In genomic region chrX:110420771-110421498, GRCh38 we compare ENCODE assay signal across 9 cellular contexts.
DNase-seq lines count a peak whose midpoint lies in the region; ATAC-seq and TF ChIP-seq lines count a peak whose summit lies in the region.
"Had no signal": no experiment of that assay in that cellular context is flagged by ENCODE, and none has a peak within 500 bp of the region (broad histone marks: within the 10 kb centered on the region; RNA-seq: fewer than 3 reads in every experiment).

No MANE protein-coding gene starts in this region.

- H3K4me3 ChIP-seq in NB4 (ENCODE audit: low read depth, low read length) = no peak overlapping the region
- peak overlapping the region; percentile 42 for H3K4me3 ChIP-seq in thoracic aorta
- H3K4me3 ChIP-seq: testis had no signal

- POLR2A ChIA-PET in naive thymus-derived CD8-positive, alpha-beta T cell (lab: Charles Lee) = no interaction called here

- no peaks in the 10 kb centered on the region for H3K27me3 ChIP-seq in thoracic aorta (replicated peaks; ENCODE audit: insufficient read depth)
- H3K27me3 ChIP-seq: testis had no signal

- no peak overlapping the region for H3K4me3 Mint-ChIP-seq in naive thymus-derived CD8-positive, alpha-beta T cell

- H3K4me1 ChIP-seq in thoracic aorta (ENCODE audit: control insufficient read depth in 1 of 2, low read depth in 2 of 2) = peaks cover 0 to 14% of the 10 kb centered on the region in 2 donors
- H3K4me1 ChIP-seq: testis had no signal

- no peak for DNase-seq in left cardiac atrium
- DNase-seq in Right ventricle myocardium inferior (ENCODE audit: missing footprints) = no peak
- DNase-seq in NB4 (ENCODE audit: low read depth) = peak; percentile 22
- DNase-seq in epidermal melanocyte (ENCODE audit: insufficient read length, low spot score) = peak; percentile 27
- DNase-seq in thoracic aorta (ENCODE audit: low spot score) = no peak
- no peak for DNase-seq in stimulated activated CD4-positive, alpha-beta T cell treated with anti-CD3 and anti-CD28 coated beads, Interleukin-4, amount 100 ng/mL, for 1 hour
- no peak for DNase-seq in naive thymus-derived CD8-positive, alpha-beta T cell
- no peak for DNase-seq in cerebellar cortex (ENCODE audit: low spot score)
- DNase-seq: testis had no signal

- H3K27me3 Mint-ChIP-seq in naive thymus-derived CD8-positive, alpha-beta T cell = peaks cover 0 to 2% (median 0%) of the 10 kb centered on the region in 5 donors

- no peaks in the 10 kb centered on the region for H3K36me3 ChIP-seq in thoracic aorta

- TF ChIP-seq CTCF in NB4 (IDR thresholded peaks at IDR 0.05; ENCODE audit: low read depth, low read length) (peak; percentile 34), thoracic aorta (IDR thresholded peaks at IDR 0.05) (no peak)

- no peak for TF ChIP-seq POLR2A in NB4 (IDR thresholded peaks at IDR 0.05; ENCODE audit: extremely low read depth, insufficient read length)

- intact Hi-C loops in left cardiac atrium (cut with DNase I) (no loop called here), Right ventricle myocardium inferior (cut with DNase I) (no loop called here)

- no peaks in the 10 kb centered on the region for H3K9me3 Mint-ChIP-seq in naive thymus-derived CD8-positive, alpha-beta T cell

- H3K9me3 ChIP-seq in thoracic aorta = no peaks in the 10 kb centered on the region
- H3K9me3 ChIP-seq: testis had no signal

- no peaks in the 10 kb centered on the region for H3K36me3 Mint-ChIP-seq in naive thymus-derived CD8-positive, alpha-beta T cell

- ATAC-seq in left cardiac atrium (peak; percentile 12 to 50), Right ventricle myocardium inferior (no peak), thoracic aorta (ENCODE audit: insufficient number of reproducible peaks, low FRiP score, low read depth) (no peak)
- ATAC-seq in naive thymus-derived CD8-positive, alpha-beta T cell = no peak

- no peak overlapping the region for H3K27ac ChIP-seq in thoracic aorta
- H3K27ac ChIP-seq: testis had no signal

- H3K27ac Mint-ChIP-seq in naive thymus-derived CD8-positive, alpha-beta T cell = no peak overlapping the region

- no peaks in the 10 kb centered on the region for H3K4me1 Mint-ChIP-seq in naive thymus-derived CD8-positive, alpha-beta T cell

Comparison
In these comparisons a context has a peak if more than half of its experiments do, and no peak if none do; other contexts are left out.
1. ATAC-seq: peak in left cardiac atrium (2 of 2); none in Right ventricle myocardium inferior (single experiment), thoracic aorta (single experiment) and naive thymus-derived CD8-positive, alpha-beta T cell (0 of 2).
2. DNase-seq: peak in NB4 (single experiment) and epidermal melanocyte (single experiment); none in left cardiac atrium (single experiment), Right ventricle myocardium inferior (single experiment), thoracic aorta (single experiment), stimulated activated CD4-positive, alpha-beta T cell treated with anti-CD3 and anti-CD28 coated beads, Interleukin-4, amount 100 ng/mL, for 1 hour (single experiment), naive thymus-derived CD8-positive, alpha-beta T cell (0 of 10) and cerebellar cortex (single experiment).